In genomic region chr5:66873990-66874389, GRCh38 we compare ENCODE assay signal across 20 cellular contexts.
DNase-seq lines count a peak whose midpoint lies in the region; ATAC-seq and TF ChIP-seq lines count a peak whose summit lies in the region.
"Had no signal": no experiment of that assay in that cellular context is flagged by ENCODE, and none has a peak within 500 bp of the region (broad histone marks: within the 10 kb centered on the region; RNA-seq: fewer than 3 reads in every experiment).

No MANE protein-coding gene starts in this region.

- H3K4me1 Mint-ChIP-seq in progenitor cell of endocrine pancreas (ENCODE audit: low read depth) (peaks cover 23% of the 10 kb centered on the region), endothelial cell (ENCODE audit: unreplicated experiment) (peaks cover 13% of the 10 kb centered on the region)

- H3K4me1 ChIP-seq in HEK293 (ENCODE audit: control insufficient read depth, insufficient read depth, low read length) (peaks cover 6% of the 10 kb centered on the region), left lung (peaks cover 0 to 11% of the 10 kb centered on the region in 2 donors)
- H3K4me1 ChIP-seq: BLaER1 had no signal

- peak; percentile 38 for DNase-seq in NCI-H69 (lab: John Stamatoyannopoulos, UW)
- DNase-seq in left lung = no peak
- DNase-seq in progenitor cell of endocrine pancreas (ENCODE audit: low spot score, unreplicated experiment) = no peak
- DNase-seq in stimulated activated CD4-positive, alpha-beta T cell treated with anti-CD3 and anti-CD28 coated beads, Interleukin-12 subunit alpha, Interleukin-12 subunit beta, amount 100 ng/mL, for 4 hours = no peak
- no peak for DNase-seq in SW 1271 (lab: John Stamatoyannopoulos, UW)
- DNase-seq in endothelial cell (ENCODE audit: low spot score) = no peak
- DNase-seq: CD4-positive, CD25-positive, alpha-beta regulatory T cell; KBM-7; MV-4-11; NCI-H1105; NCI-H1436 treated with DMSO at 0.1 percent for 48 hours; NCI-H187 treated with DMSO at 0.1 percent for 48 hours; NCI-H2171; NCI-H226; NCI-H510A; NK-92 treated with Interleukin-12 subunit alpha and Interleukin-12 subunit beta, amount 100 ng/mL, for 24 hours; PC-3; SJCRH30 had no signal

- H3K9me3 Mint-ChIP-seq in progenitor cell of endocrine pancreas (ENCODE audit: low read depth) (no peaks in the 10 kb centered on the region), endothelial cell (ENCODE audit: unreplicated experiment) (no peaks in the 10 kb centered on the region)

- H3K36me3 ChIP-seq in HEK293 (ENCODE audit: control insufficient read depth in 2 of 2, insufficient read depth in 1 of 2, low read length in 2 of 2) = no peaks in the 10 kb centered on the region
- no peaks in the 10 kb centered on the region for H3K36me3 ChIP-seq in left lung
- H3K36me3 ChIP-seq: BLaER1, SJCRH30 had no signal

- H3K36me3 Mint-ChIP-seq in progenitor cell of endocrine pancreas (ENCODE audit: insufficient read depth) (peaks cover 2% of the 10 kb centered on the region), endothelial cell (ENCODE audit: low read depth, unreplicated experiment) (peaks cover 39% of the 10 kb centered on the region)
- H3K36me3 Mint-ChIP-seq: CD4-positive, CD25-positive, alpha-beta regulatory T cell had no signal

- H3K4me3 Mint-ChIP-seq in progenitor cell of endocrine pancreas (ENCODE audit: low read depth) (no peak overlapping the region), endothelial cell (ENCODE audit: unreplicated experiment) (no peak overlapping the region)
- H3K4me3 Mint-ChIP-seq: CD4-positive, CD25-positive, alpha-beta regulatory T cell had no signal

- H3K27ac ChIP-seq in HEK293 (ENCODE audit: extremely low read depth, low read depth, low read length) = no peak overlapping the region
- H3K27ac ChIP-seq in left lung = no peak overlapping the region
- H3K27ac ChIP-seq: BLaER1, SJCRH30 had no signal

- H3K4me3 ChIP-seq in HEK293 (ENCODE audit: low read depth, low read length) = no peak overlapping the region
- no peak overlapping the region for H3K4me3 ChIP-seq in left lung
- H3K4me3 ChIP-seq: BLaER1, SJCRH30 had no signal

- H3K27me3 Mint-ChIP-seq in progenitor cell of endocrine pancreas = no peaks in the 10 kb centered on the region
- H3K27me3 Mint-ChIP-seq in endothelial cell (ENCODE audit: unreplicated experiment) = peaks cover 8% of the 10 kb centered on the region

- peak overlapping the region; percentile 33 for H3K27ac Mint-ChIP-seq in progenitor cell of endocrine pancreas
- H3K27ac Mint-ChIP-seq in endothelial cell (ENCODE audit: unreplicated experiment) = no peak overlapping the region
- H3K27ac Mint-ChIP-seq: CD4-positive, CD25-positive, alpha-beta regulatory T cell had no signal

- intact Hi-C loops in left lung (cut with DNase I) = no loop called here

- POLR2A ChIA-PET in HEK293 (lab: Yijun Ruan, JAX) = no interaction called here

- ATAC-seq in left lung = peak; percentile 69
- ATAC-seq: PC-3 had no signal

- H3K9me3 ChIP-seq in HEK293 (ENCODE audit: control insufficient read depth, insufficient read depth, low read depth, low read length) (no peaks in the 10 kb centered on the region), left lung (no peaks in the 10 kb centered on the region)
- H3K9me3 ChIP-seq: BLaER1, SJCRH30 had no signal

- CTCF ChIA-PET in HEK293 (lab: Yijun Ruan, JAX) = interaction anchor here (1.1 to 1.4 kb wide), 2 partner anchors 9 to 59 kb away, joined by 3 to 4 read pairs; no protein-coding TSS in a partner anchor

- TF ChIP-seq CTCF in HEK293 (tag by site-specific recombination; IDR thresholded peaks at IDR 0.05) = no peak
- TF ChIP-seq CTCF in left lung (IDR thresholded peaks at IDR 0.05) = no peak
- TF ChIP-seq CTCF in progenitor cell of endocrine pancreas (IDR thresholded peaks at IDR 0.05; ENCODE audit: unreplicated experiment) = no peak
- TF ChIP-seq CTCF in endothelial cell (IDR thresholded peaks at IDR 0.05; ENCODE audit: unreplicated experiment) = no peak

- no peaks in the 10 kb centered on the region for H3K27me3 ChIP-seq in left lung
- H3K27me3 ChIP-seq: BLaER1, SJCRH30 had no signal

TF ChIP-seq in HEK293, 187 proteins besides CTCF, POLR2A, EP300 and RAD21:
- TF ChIP-seq FEZF1 (tag by site-specific recombination; IDR thresholded peaks at IDR 0.05) (peak; percentile 26; the same call in 1 of the 2 replicates), ZFP3 (tag by site-specific recombination; IDR thresholded peaks at IDR 0.05; ENCODE audit: low read depth) (no peak), MYNN (tag by site-specific recombination; IDR thresholded peaks at IDR 0.05; ENCODE audit: borderline replicate concordance) (no peak), BCL6B (tag by site-specific recombination; IDR thresholded peaks at IDR 0.05) (peak; percentile 73; the same call in 1 of the 2 replicates)
- TF ChIP-seq, protein P1, sequence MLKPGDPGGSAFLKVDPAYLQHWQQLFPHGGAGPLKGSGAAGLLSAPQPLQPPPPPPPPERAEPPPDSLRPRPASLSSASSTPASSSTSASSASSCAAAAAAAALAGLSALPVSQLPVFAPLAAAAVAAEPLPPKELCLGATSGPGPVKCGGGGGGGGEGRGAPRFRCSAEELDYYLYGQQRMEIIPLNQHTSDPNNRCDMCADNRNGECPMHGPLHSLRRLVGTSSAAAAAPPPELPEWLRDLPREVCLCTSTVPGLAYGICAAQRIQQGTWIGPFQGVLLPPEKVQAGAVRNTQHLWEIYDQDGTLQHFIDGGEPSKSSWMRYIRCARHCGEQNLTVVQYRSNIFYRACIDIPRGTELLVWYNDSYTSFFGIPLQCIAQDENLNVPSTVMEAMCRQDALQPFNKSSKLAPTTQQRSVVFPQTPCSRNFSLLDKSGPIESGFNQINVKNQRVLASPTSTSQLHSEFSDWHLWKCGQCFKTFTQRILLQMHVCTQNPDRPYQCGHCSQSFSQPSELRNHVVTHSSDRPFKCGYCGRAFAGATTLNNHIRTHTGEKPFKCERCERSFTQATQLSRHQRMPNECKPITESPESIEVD (tag by site-specific recombination; IDR thresholded peaks at IDR 0.05) = 0 out of 2 replicates have a peak, but pooled peaks have one; percentile 22
